In the genomic region with DNA sequence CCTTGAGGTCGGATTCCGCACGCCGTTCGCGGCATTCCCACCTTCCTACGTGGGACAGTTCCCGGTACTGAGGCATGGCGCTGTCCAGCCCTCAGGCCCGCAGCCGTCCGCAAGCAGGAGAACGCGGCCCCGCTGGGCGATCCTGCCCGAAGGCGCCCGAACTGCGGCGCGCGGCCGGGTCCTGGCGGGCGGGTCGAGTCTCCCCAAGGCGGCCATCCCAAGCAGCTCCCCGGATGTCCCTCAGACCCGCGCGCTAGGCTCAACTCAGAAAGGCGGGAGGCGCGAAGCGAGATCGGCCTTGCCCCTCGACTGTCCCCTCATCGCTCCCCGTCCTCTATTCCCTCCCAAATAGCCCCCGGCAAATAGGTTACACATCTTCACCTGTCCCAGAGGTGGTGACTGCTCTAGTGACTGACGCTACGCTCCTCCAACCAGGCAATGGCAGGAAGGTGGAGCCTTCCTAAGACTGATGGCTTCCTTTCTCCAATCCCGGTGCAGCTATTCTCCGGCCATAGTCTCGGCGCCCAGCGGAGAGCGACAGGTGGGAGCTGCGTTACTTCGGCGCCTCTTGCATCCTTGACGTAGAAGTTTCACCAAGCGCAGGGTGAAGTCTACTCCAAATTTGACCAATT, we compare ENCODE assay signal across 8 cellular contexts. TPM values are rescaled to one million over a fixed set of nuclear protein-coding genes. Genes with fewer than 3 reads are reported as not detected.
A peak's percentile ranks its signal among the peaks of the same experiment; 100 is the strongest.
DNase-seq lines count a peak whose midpoint lies in the region; ATAC-seq and TF ChIP-seq lines count a peak whose summit lies in the region.

No MANE protein-coding gene starts in this region.

- H3K4me1 ChIP-seq in OCI-LY3 (ENCODE audit: low read length) = peaks cover 20% of the 10 kb centered on the region
- peaks cover 35% of the 10 kb centered on the region for H3K4me1 ChIP-seq in mononuclear cell (ENCODE audit: insufficient read depth, low read length)

- H3K9me3 ChIP-seq in OCI-LY3 (ENCODE audit: insufficient read depth, low read length) (no peaks in the 10 kb centered on the region), mononuclear cell (ENCODE audit: low read depth, low read length) (no peaks in the 10 kb centered on the region)

- H3K36me3 ChIP-seq in OCI-LY3 (replicated peaks; ENCODE audit: low read depth, low read length) = no peaks in the 10 kb centered on the region

- H3K4me3 ChIP-seq in OCI-LY3 (ENCODE audit: low read length) (peak overlapping the region; percentile 91), epithelial cell of proximal tubule (ENCODE audit: low read depth, low read length) (peak overlapping the region; percentile 94), mononuclear cell (ENCODE audit: low read length) (peak overlapping the region; percentile 68)

- H3K4me2 ChIP-seq in OCI-LY3 (ENCODE audit: low read length) = peak overlapping the region; percentile 92

- H3K79me2 ChIP-seq in OCI-LY3 (ENCODE audit: low read length) = peaks cover 61% of the 10 kb centered on the region

- no peaks in the 10 kb centered on the region for H3K27me3 ChIP-seq in OCI-LY3 (ENCODE audit: low read depth, low read length)
- H3K27me3 ChIP-seq in mononuclear cell (ENCODE audit: insufficient read depth, low read length) = no peaks in the 10 kb centered on the region

- peak overlapping the region; percentile 88 for H2AFZ ChIP-seq in OCI-LY3 (ENCODE audit: low read depth, low read length)

- H3K9ac ChIP-seq in OCI-LY3 (ENCODE audit: low read length) = peak overlapping the region; percentile 81

- H4K20me1 ChIP-seq in OCI-LY3 (ENCODE audit: insufficient read depth, low read length) = peaks cover 31% of the 10 kb centered on the region

- peak; percentile 96 for DNase-seq in DMS114 treated with DMSO at 0.1 percent for 48 hours (lab: John Stamatoyannopoulos, UW; ENCODE audit: unreplicated experiment)
- DNase-seq in HuH-7.5 (ENCODE audit: low spot score) = peak; percentile 85
- DNase-seq in activated T-cell treated with anti-CD3 and anti-CD28 coated beads for 4 hours = peak; percentile 71
- DNase-seq in epithelial cell of proximal tubule (ENCODE audit: low read depth) = peak; percentile 94
- DNase-seq in stimulated activated CD8-positive, alpha-beta memory T cell treated with anti-CD3 and anti-CD28 coated beads, Interleukin-2, amount 100 ng/mL, for 1 hour (ENCODE audit: low read depth in 2 of 2) = peak; percentile 63

- H3K27ac ChIP-seq in OCI-LY3 (ENCODE audit: low read length) = peak overlapping the region; percentile 79

- no peak for TF ChIP-seq CTCF in OCI-LY3 (IDR thresholded peaks at IDR 0.05; ENCODE audit: low read depth, low read length)
- no peak for TF ChIP-seq CTCF in epithelial cell of proximal tubule (conservative IDR thresholded peaks at IDR 0.05; ENCODE audit: low read depth, low read length)

- peak; percentile 67 for ATAC-seq in GM21529 (IDR thresholded peaks at IDR 0.05; ENCODE audit: unreplicated experiment)

RNA-seq across cellular contexts. Expression of a gene that starts 0.8 kb away (rescaled TPM):
- total RNA-seq in epithelial cell of proximal tubule (28.4 and 32.6 TPM in 2 replicates), mononuclear cell (227 TPM)

RNA-seq across cellular contexts. Expression of a gene that starts 40.9 kb away (rescaled TPM):
- total RNA-seq in epithelial cell of proximal tubule (not detected in 2 replicates), mononuclear cell (0.10 TPM)

RNA-seq across cellular contexts. Expression of a gene that starts 54.4 kb away (rescaled TPM):
- total RNA-seq in epithelial cell of proximal tubule (25.0 and 25.6 TPM in 2 replicates), mononuclear cell (80.5 TPM)

Comparison
In these comparisons a context has a peak if more than half of its experiments do, and no peak if none do; other contexts are left out.
1. Peak in every context shown above with its lines: DNase-seq, ATAC-seq, H3K4me3 ChIP-seq and H3K27ac ChIP-seq.